In genomic region chr11:16603890-16604783, GRCh38 we compare ENCODE assay signal across 9 cellular contexts.
DNase-seq lines count a peak whose midpoint lies in the region; ATAC-seq and TF ChIP-seq lines count a peak whose summit lies in the region.
"Had no signal": no experiment of that assay in that cellular context is flagged by ENCODE, and none has a peak within 500 bp of the region (broad histone marks: within the 10 kb centered on the region; RNA-seq: fewer than 3 reads in every experiment).

No MANE protein-coding gene starts in this region.

- no peak for TF ChIP-seq CTCF in Panc1 (IDR thresholded peaks at IDR 0.05)

- DNase-seq in DMS153 (lab: John Stamatoyannopoulos, UW), result peak; percentile 18
- DNase-seq in Panc1 (ENCODE audit: low read depth, low spot score), result no peak
- DNase-seq in erythroblast (lab: John Stamatoyannopoulos, UW), result peak; percentile 88 to 92
- DNase-seq in OCI-M1 (lab: John Stamatoyannopoulos, UW), result no peak
- no peak for DNase-seq in GF-D8 (lab: John Stamatoyannopoulos, UW)

- no peak for TF ChIP-seq POLR2A in erythroblast (IDR thresholded peaks at IDR 0.05; ENCODE audit: low read length)

- H3K27me3 ChIP-seq in Panc1 (ENCODE audit: control insufficient read depth, insufficient read depth, low read length), result peaks cover 42% of the 10 kb centered on the region
- H3K27me3 ChIP-seq in muscle layer of colon (ENCODE audit: control insufficient read depth in 1 of 2, insufficient read depth in 2 of 2, low read length in 2 of 2), result peaks cover 63 to 75% of the 10 kb centered on the region in 2 donors

- H3K4me3 ChIP-seq in Panc1 (ENCODE audit: low read depth in 2 of 2, low read length in 2 of 2) (peak overlapping the region; percentile 43 to 46), muscle layer of colon (ENCODE audit: low read depth in 1 of 2, low read length in 2 of 2) (peak overlapping the region; percentile 44 to 65)

- in situ Hi-C loops in Panc1 (cut with HindIII; ENCODE audit: low pct_unique_long_range_greater_than_20kb, low sequenced_read_pairs), result no loop called here

- intact Hi-C loops in Panc1 (cut with micrococcal nuclease; ENCODE audit: unreplicated experiment), result no loop called here

- H3K36me3 ChIP-seq in Panc1 (ENCODE audit: control insufficient read depth, insufficient read depth, low read length), result no peaks in the 10 kb centered on the region
- no peaks in the 10 kb centered on the region for H3K36me3 ChIP-seq in muscle layer of colon (ENCODE audit: insufficient read depth, low read length)

- ATAC-seq in Panc1 (peak; percentile 52), HG02840 (IDR thresholded peaks at IDR 0.05; ENCODE audit: low FRiP score, unreplicated experiment) (no peak), GM18867 (IDR thresholded peaks at IDR 0.05; ENCODE audit: unreplicated experiment) (no peak)

- no peaks in the 10 kb centered on the region for H3K9me3 ChIP-seq in Panc1 (ENCODE audit: control insufficient read depth, insufficient read depth, low read depth, low read length)
- H3K9me3 ChIP-seq in muscle layer of colon (ENCODE audit: low read length), result no peaks in the 10 kb centered on the region

- CTCF ChIA-PET in Panc1 (lab: Charles Lee), result no interaction called here

- H3K4me1 ChIP-seq in Panc1 (ENCODE audit: control insufficient read depth, insufficient read depth, low read length) (peaks cover 13% of the 10 kb centered on the region), muscle layer of colon (ENCODE audit: insufficient read depth, low read length) (peaks cover 34% of the 10 kb centered on the region)

- BruUV-seq in Panc1 (replicated peaks; lab: Mats Ljungman, UMichigan), result no TSS peak

- H3K9ac ChIP-seq in muscle layer of colon (ENCODE audit: low read length), result no peak overlapping the region

- no peak overlapping the region for H3K27ac ChIP-seq in Panc1 (ENCODE audit: low read length)
- no peak overlapping the region for H3K27ac ChIP-seq in muscle layer of colon (ENCODE audit: low read depth, low read length)
- H3K27ac ChIP-seq: HL-60 had no signal

- POLR2A ChIA-PET in Panc1 (lab: Charles Lee), result no interaction called here

Comparison
In these comparisons a context has a peak if more than half of its experiments do, and no peak if none do; other contexts are left out.
1. DNase-seq: peak in DMS153 (single experiment) and erythroblast (2 of 2); none in Panc1 (single experiment), OCI-M1 (single experiment) and GF-D8 (single experiment).